Comparison of ENCODE assay signal across 1 cellular context in the genomic region with DNA sequence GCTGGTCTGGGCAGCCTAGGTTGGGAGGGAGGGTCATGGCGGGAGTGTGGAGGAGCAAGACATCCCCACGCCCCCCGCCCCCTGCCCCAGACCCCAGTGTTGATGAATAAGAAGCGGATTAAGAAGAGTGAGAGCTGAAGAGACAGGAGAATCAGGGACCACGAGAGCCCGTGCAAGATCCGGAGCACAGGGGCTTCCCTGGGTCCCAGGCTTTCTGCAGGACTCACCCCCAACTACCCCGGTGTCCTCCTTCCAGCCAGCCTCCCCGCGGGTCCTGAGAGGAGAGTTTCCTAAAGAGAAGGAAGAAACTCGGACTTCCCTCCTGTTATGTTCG.
TF ChIP-seq lines count a peak whose summit lies in the region.

No MANE protein-coding gene starts in this region.

TF ChIP-seq in GM12891, 5 proteins besides CTCF, POLR2A, EP300 and RAD21:
- TF ChIP-seq POU2F2 (IDR thresholded peaks at IDR 0.05; ENCODE audit: low read depth, low read length) (no peak), POLR2AphosphoS5 (IDR thresholded peaks at IDR 0.05; ENCODE audit: low read depth, low read length) (no peak), SPI1 (IDR thresholded peaks at IDR 0.05; ENCODE audit: low read depth, low read length) (no peak), PAX5 (IDR thresholded peaks at IDR 0.05; ENCODE audit: insufficient read depth, low read length, severe bottlenecking) (no peak), TAF1 (IDR thresholded peaks at IDR 0.05; ENCODE audit: low read depth, low read length) (no peak)
